11 cellular contexts compared by ENCODE assay signal in genomic region chr10:45308707-45309106, GRCh38. TPM values are rescaled to one million over a fixed set of nuclear protein-coding genes. Genes with fewer than 3 reads are reported as not detected.
DNase-seq lines count a peak whose midpoint lies in the region; ATAC-seq and TF ChIP-seq lines count a peak whose summit lies in the region.
"Had no signal": no experiment of that assay in that cellular context is flagged by ENCODE, and none has a peak within 500 bp of the region (broad histone marks: within the 10 kb centered on the region; RNA-seq: fewer than 3 reads in every experiment).

No MANE protein-coding gene starts in this region.

- H3K27ac ChIP-seq in GM23338 (ENCODE audit: low read depth) (no peak overlapping the region), OCI-LY1 (ENCODE audit: low read depth, low read length, poor library complexity, severe bottlenecking) (no peak overlapping the region), GM23248 (no peak overlapping the region)

- H3K79me2 ChIP-seq in GM23338 (replicated peaks; ENCODE audit: insufficient read depth): no peaks in the 10 kb centered on the region
- no peaks in the 10 kb centered on the region for H3K79me2 ChIP-seq in OCI-LY1 (ENCODE audit: insufficient read depth, low read length)
- no peaks in the 10 kb centered on the region for H3K79me2 ChIP-seq in GM23248 (ENCODE audit: insufficient read depth)

- H3K4me3 ChIP-seq in GM06990 (replicated peaks; ENCODE audit: low read depth, low read length) (no peak overlapping the region), GM23338 (no peak overlapping the region), OCI-LY1 (ENCODE audit: low read depth, low read length, poor library complexity, severe bottlenecking) (no peak overlapping the region), GM23248 (no peak overlapping the region)

- peaks cover 15% of the 10 kb centered on the region for H3K4me1 Mint-ChIP-seq in GM23338

- H3K36me3 Mint-ChIP-seq in GM23338 (ENCODE audit: low read depth): no peaks in the 10 kb centered on the region

- H3K9me3 Mint-ChIP-seq in GM23338: no peaks in the 10 kb centered on the region; the same call in 2 of the 3 replicates

- TF ChIP-seq CTCF in GM06990 (IDR thresholded peaks at IDR 0.05; ENCODE audit: insufficient read depth, low read length, poor library complexity, severe bottlenecking) (peak; percentile 54), GM23338 (conservative IDR thresholded peaks at IDR 0.05; ENCODE audit: low read depth in 2 of 2) (peak; percentile 44 to 57), OCI-LY1 (IDR thresholded peaks at IDR 0.05; ENCODE audit: low read length) (peak; percentile 47; the same call in 1 of the 2 replicates)

- in situ Hi-C loops in GM23248 (cut with MboI): no loop called here

- H3K4me1 ChIP-seq in GM23338 (ENCODE audit: insufficient read depth) (peaks cover 22% of the 10 kb centered on the region), OCI-LY1 (ENCODE audit: insufficient read depth, low read length, severe bottlenecking) (no peaks in the 10 kb centered on the region), GM23248 (ENCODE audit: insufficient read depth) (no peaks in the 10 kb centered on the region)

- H3K9ac ChIP-seq in OCI-LY1 (ENCODE audit: low read length) (no peak overlapping the region), GM23248 (no peak overlapping the region)

- H3K27ac Mint-ChIP-seq in GM23338: no peak overlapping the region
- H3K27ac Mint-ChIP-seq: progenitor cell of endocrine pancreas had no signal

- no peaks in the 10 kb centered on the region for H3K27me3 ChIP-seq in GM06990 (replicated peaks; ENCODE audit: control insufficient read depth, insufficient read depth, low read length)
- no peaks in the 10 kb centered on the region for H3K27me3 ChIP-seq in GM23338 (ENCODE audit: insufficient read depth)
- H3K27me3 ChIP-seq in OCI-LY1 (ENCODE audit: insufficient read depth, low read length): no peaks in the 10 kb centered on the region
- no peaks in the 10 kb centered on the region for H3K27me3 ChIP-seq in GM23248 (replicated peaks; ENCODE audit: insufficient read depth)

- H3K27me3 Mint-ChIP-seq in GM23338 (ENCODE audit: insufficient read depth, low read depth, poor library complexity): no peaks in the 10 kb centered on the region
- H3K27me3 Mint-ChIP-seq: progenitor cell of endocrine pancreas had no signal

- H3K4me3 Mint-ChIP-seq in GM23338: no peak overlapping the region

- H2AFZ ChIP-seq in GM23338: peak overlapping the region; percentile 19; the same call in 1 of the 2 replicates
- no peak overlapping the region for H2AFZ ChIP-seq in OCI-LY1 (ENCODE audit: low read length)
- H2AFZ ChIP-seq in GM23248: no peak overlapping the region

- no peaks in the 10 kb centered on the region for H4K20me1 ChIP-seq in GM23338 (replicated peaks; ENCODE audit: insufficient read depth)
- H4K20me1 ChIP-seq in OCI-LY1 (ENCODE audit: insufficient read depth, low read length): no peaks in the 10 kb centered on the region
- no peaks in the 10 kb centered on the region for H4K20me1 ChIP-seq in GM23248 (ENCODE audit: insufficient read depth)

- DNase-seq in GM06990 (ENCODE audit: extremely low read depth, insufficient read length) (no peak), GM23338 (ENCODE audit: low spot score) (peak; percentile 52), left kidney (ENCODE audit: low read depth, low spot score) (peak; percentile 10), GM23248 (no peak), AG08395 (ENCODE audit: low spot score) (no peak)
- no peak for DNase-seq in central memory CD4-positive, alpha-beta T cell
- DNase-seq: SHP77 treated with DMSO at 0.1 percent for 48 hours had no signal

- H3K9me2 ChIP-seq in GM23338 (ENCODE audit: insufficient read depth) (no peaks in the 10 kb centered on the region), OCI-LY1 (ENCODE audit: low read depth, low read length) (no peaks in the 10 kb centered on the region), GM23248 (ENCODE audit: insufficient read depth) (no peaks in the 10 kb centered on the region)

- H3K4me2 ChIP-seq in GM23338 (peak overlapping the region; percentile 36; the same call in 1 of the 2 replicates), OCI-LY1 (ENCODE audit: low read length) (no peak overlapping the region), GM23248 (ENCODE audit: unreplicated experiment) (no peak overlapping the region)

- H3K9me3 ChIP-seq in OCI-LY1 (ENCODE audit: low read length) (peaks cover 23% of the 10 kb centered on the region), GM23248 (ENCODE audit: low read depth) (no peaks in the 10 kb centered on the region)

- ATAC-seq in GM23338 (peak; percentile 66), GM21619 (IDR thresholded peaks at IDR 0.05; ENCODE audit: unreplicated experiment) (no peak)

- H3F3A ChIP-seq in GM23338 (replicated peaks; ENCODE audit: low read depth) (no peaks in the 10 kb centered on the region), OCI-LY1 (ENCODE audit: insufficient read depth, low read length) (no peaks in the 10 kb centered on the region), GM23248 (ENCODE audit: insufficient read depth) (no peaks in the 10 kb centered on the region)

- H3K36me3 ChIP-seq in GM06990 (ENCODE audit: control insufficient read depth, insufficient read depth, low read length) (no peaks in the 10 kb centered on the region), GM23338 (ENCODE audit: insufficient read depth) (no peaks in the 10 kb centered on the region; the same call in 1 of the 2 replicates), OCI-LY1 (ENCODE audit: insufficient read depth, low read length) (peaks cover 39% of the 10 kb centered on the region), GM23248 (ENCODE audit: low read depth) (no peaks in the 10 kb centered on the region)

TF ChIP-seq in GM23338, 12 proteins besides CTCF, POLR2A, EP300 and RAD21:
- TF ChIP-seq CREB1 (CRISPR knock-in tag; IDR thresholded peaks at IDR 0.05; ENCODE audit: low read depth): no peak
TF ChIP-seq in GM23338: peak in this region for 0.

RNA-seq across cellular contexts. Expression of gene OR13A1, which starts 6.7 kb away (rescaled TPM):
- total RNA-seq in GM23338 (2014; rRNA removed; shearing (Covaris generic)): 0.12 TPM in 1 of 2 replicates, not detected in the other
- polyA plus RNA-seq in GM23338 (2016; fragmentation: Nextera tagmentation; extraction: Ambion mirVana) (0.09 and 0.21 TPM in 2 replicates), GM23248 (2016; fragmentation: Nextera tagmentation; extraction: Ambion mirVana) (not detected in 2 replicates)
- not detected in 2 replicates for total RNA-seq in GM23248 (2014; rRNA removed; shearing (Covaris generic))
- total RNA-seq: chondrocyte had no signal

Comparison
In these comparisons a context has a peak if more than half of its experiments do, and no peak if none do; other contexts are left out.
1. DNase-seq: peak in GM23338 (single experiment) and left kidney (single experiment); none in GM06990 (single experiment), GM23248 (single experiment), AG08395 (single experiment) and central memory CD4-positive, alpha-beta T cell (single experiment).
2. Peak in every context shown above with its lines, with median percentiles within 50 percentile points of each other: CTCF ChIP-seq.